In the genomic region with DNA sequence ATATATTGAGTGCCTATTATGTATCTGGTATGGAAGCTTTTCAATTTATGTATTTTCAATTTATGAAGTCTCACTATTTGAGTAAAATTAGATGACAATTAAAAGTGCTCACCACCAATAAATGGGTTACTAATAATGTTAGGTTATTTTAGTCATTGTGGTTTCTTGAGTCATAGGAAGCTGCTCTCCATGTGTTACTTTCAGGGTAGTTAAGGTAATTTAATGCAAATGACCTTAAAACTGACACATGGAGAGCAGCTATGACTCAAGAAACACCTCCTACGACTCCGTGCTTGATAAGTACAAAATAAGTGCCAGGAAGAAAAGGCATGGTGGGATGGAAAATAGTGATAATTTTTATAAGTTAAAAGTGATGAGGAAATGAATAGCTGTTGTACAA, we compare ENCODE assay signal across 9 cellular contexts.
DNase-seq lines count a peak whose midpoint lies in the region; ATAC-seq and TF ChIP-seq lines count a peak whose summit lies in the region.
"Had no signal": no experiment of that assay in that cellular context is flagged by ENCODE, and none has a peak within 500 bp of the region (broad histone marks: within the 10 kb centered on the region; RNA-seq: fewer than 3 reads in every experiment).

No MANE protein-coding gene starts in this region.

- no peak overlapping the region for H3K4me3 ChIP-seq in astrocyte of the cerebellum (ENCODE audit: low read depth, low read length)

- in situ Hi-C loops in ACHN (cut with HindIII; ENCODE audit: low pct_ligation_motif_present, low pct_unique_long_range_greater_than_20kb, low sequenced_read_pairs) = no loop called here
- in situ Hi-C loops in astrocyte of the cerebellum (cut with HindIII; ENCODE audit: low sequenced_read_pairs) = no loop called here

- peak; percentile 79 for ATAC-seq in GM19372 (IDR thresholded peaks at IDR 0.05; ENCODE audit: low read depth, unreplicated experiment)
- ATAC-seq in HG03066 (IDR thresholded peaks at IDR 0.05; ENCODE audit: low read depth, unreplicated experiment) = peak; percentile 88

- DNase-seq in ACHN = peak; percentile 50
- peak; percentile 34 for DNase-seq in astrocyte of the cerebellum (ENCODE audit: low read depth)
- no peak for DNase-seq in stimulated activated naive CD4-positive, alpha-beta T cell (lab: John Stamatoyannopoulos, UW)
- DNase-seq in NCI-H1930 (lab: John Stamatoyannopoulos, UW) = no peak
- DNase-seq in DMS153 (lab: John Stamatoyannopoulos, UW) = no peak
- no peak for DNase-seq in NCI-H1105 treated with DMSO at 0.1 percent for 48 hours (lab: John Stamatoyannopoulos, UW)
- DNase-seq: NCI-H1417 treated with DMSO at 0.1 percent for 48 hours had no signal

- no peak for TF ChIP-seq CTCF in astrocyte of the cerebellum (IDR thresholded peaks at IDR 0.05; ENCODE audit: low read depth, low read length, missing control alignments)

Comparison
In these comparisons a context has a peak if more than half of its experiments do, and no peak if none do; other contexts are left out.
1. DNase-seq: peak in ACHN (single experiment) and astrocyte of the cerebellum (single experiment); none in stimulated activated naive CD4-positive, alpha-beta T cell (0 of 6), NCI-H1930 (0 of 2), DMS153 (single experiment) and NCI-H1105 treated with DMSO at 0.1 percent for 48 hours (single experiment).